9 cellular contexts compared by ENCODE assay signal in the genomic region with DNA sequence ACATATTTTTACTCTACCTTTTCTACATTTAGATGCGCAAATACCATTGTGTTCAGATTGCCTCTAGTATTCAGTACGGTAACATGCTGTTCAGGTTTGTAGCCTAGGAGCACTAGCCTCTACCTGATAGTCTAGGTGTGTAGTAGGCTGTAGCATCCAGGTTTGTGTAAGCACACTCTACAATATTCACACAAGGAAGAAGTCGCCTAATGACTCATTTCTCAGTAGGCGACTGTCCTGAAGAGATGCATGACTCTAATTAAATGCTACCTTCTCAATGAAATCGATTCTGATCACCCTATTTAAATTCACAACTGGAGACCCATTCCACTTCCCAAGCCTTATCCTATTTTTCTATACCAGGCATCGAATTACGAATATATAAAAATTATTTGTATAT. TPM values are rescaled to one million over a fixed set of nuclear protein-coding genes. Genes with fewer than 3 reads are reported as not detected.
A peak's percentile ranks its signal among the peaks of the same experiment; 100 is the strongest.
DNase-seq lines count a peak whose midpoint lies in the region; ATAC-seq, FAIRE-seq and TF ChIP-seq lines count a peak whose summit lies in the region.
"Had no signal": no experiment of that assay in that cellular context is flagged by ENCODE, and none has a peak within 500 bp of the region (broad histone marks: within the 10 kb centered on the region; RNA-seq: fewer than 3 reads in every experiment).

No MANE protein-coding gene starts in this region.

- no peaks in the 10 kb centered on the region for H3K9me1 ChIP-seq in keratinocyte (ENCODE audit: control insufficient read depth, extremely low read depth, insufficient read depth, low read length)

- H3K9me3 ChIP-seq in keratinocyte (ENCODE audit: control insufficient read depth, low read depth, low read length) (no peaks in the 10 kb centered on the region), tibial artery (no peaks in the 10 kb centered on the region)

- H3K9ac ChIP-seq in keratinocyte (ENCODE audit: control insufficient read depth, extremely low read depth, insufficient read depth, low read length): no peak overlapping the region

- H3K4me1 Mint-ChIP-seq in activated T-cell treated with anti-CD3 and anti-CD28 coated beads, Interleukin-2, amount 50 U/mL, for 4 hours (ENCODE audit: low read depth): peaks cover 25% of the 10 kb centered on the region
- peaks cover 31% of the 10 kb centered on the region for H3K4me1 Mint-ChIP-seq in activated CD8-positive, alpha-beta T cell treated with anti-CD3 and anti-CD28 coated beads, Interleukin-2, amount 10 ng/mL, durations not matched to agents 7 days and 5 days (ENCODE audit: low read depth)

- H3K9me3 Mint-ChIP-seq in activated T-cell treated with anti-CD3 and anti-CD28 coated beads, Interleukin-2, amount 50 U/mL, for 4 hours: no peaks in the 10 kb centered on the region
- H3K9me3 Mint-ChIP-seq in activated CD8-positive, alpha-beta T cell treated with anti-CD3 and anti-CD28 coated beads, Interleukin-2, amount 10 ng/mL, durations not matched to agents 7 days and 5 days (ENCODE audit: insufficient read depth): no peaks in the 10 kb centered on the region

- H3K4me1 ChIP-seq in keratinocyte (ENCODE audit: control insufficient read depth, extremely low read depth, insufficient read depth, low read length) (peaks cover 18% of the 10 kb centered on the region), tibial artery (peaks cover 0 to 34% (median 21%) of the 10 kb centered on the region in 4 donors)

- peak overlapping the region; percentile 93 for H3K4me2 ChIP-seq in keratinocyte (ENCODE audit: control insufficient read depth, extremely low read depth, insufficient read depth, low read depth, low read length)

- H3K79me2 ChIP-seq in keratinocyte (ENCODE audit: control insufficient read depth, insufficient read depth, low read length): peaks cover 34% of the 10 kb centered on the region

- H3K27ac Mint-ChIP-seq in activated CD8-positive, alpha-beta T cell treated with anti-CD3 and anti-CD28 coated beads, Interleukin-2, amount 10 ng/mL, durations not matched to agents 7 days and 5 days: peak overlapping the region; percentile 83

- no peak overlapping the region for H2AFZ ChIP-seq in keratinocyte (ENCODE audit: control insufficient read depth, low read length)

- peak overlapping the region; percentile 78 for H3K27ac ChIP-seq in keratinocyte (ENCODE audit: control insufficient read depth, insufficient read depth, low read length)
- H3K27ac ChIP-seq in tibial artery: peak overlapping the region; percentile 83 to 88

- ATAC-seq in activated T-cell treated with anti-CD3 and anti-CD28 coated beads, Interleukin-2, amount 50 U/mL, for 4 hours: no peak
- no peak for ATAC-seq in activated CD8-positive, alpha-beta T cell treated with anti-CD3 and anti-CD28 coated beads, Interleukin-2, amount 10 ng/mL, durations not matched to agents 7 days and 5 days
- ATAC-seq in GM21447 (IDR thresholded peaks at IDR 0.05; ENCODE audit: unreplicated experiment) (no peak), HG03175 (IDR thresholded peaks at IDR 0.05; ENCODE audit: unreplicated experiment) (no peak)

- POLR2A ChIA-PET in activated CD8-positive, alpha-beta T cell treated with anti-CD3 and anti-CD28 coated beads, Interleukin-2, amount 10 ng/mL, durations not matched to agents 7 days and 5 days (lab: Charles Lee): interaction anchor here (0.9 to 1.8 kb wide), 2 partner anchors 100 to 198 kb away, joined by 3 to 6 read pairs; partner anchors contain the start of gene NOL7

- CTCF ChIA-PET in activated CD8-positive, alpha-beta T cell treated with anti-CD3 and anti-CD28 coated beads, Interleukin-2, amount 10 ng/mL, durations not matched to agents 7 days and 5 days (lab: Charles Lee): interaction anchor here (1.3 to 4.8 kb wide), 2 partner anchors 17 to 197 kb away, joined by 3 to 32 read pairs; no protein-coding TSS in a partner anchor

- H3K36me3 ChIP-seq in keratinocyte (ENCODE audit: control insufficient read depth in 2 of 2, extremely low read depth in 1 of 2, insufficient read depth in 2 of 2, low read length in 2 of 2) (no peaks in the 10 kb centered on the region), tibial artery (no peaks in the 10 kb centered on the region)

- TF ChIP-seq CTCF in keratinocyte (optimal IDR thresholded peaks at IDR 0.05 in 1 of 3, IDR thresholded peaks at IDR 0.05 in 1 of 3, conservative IDR thresholded peaks at IDR 0.05 in 1 of 3; ENCODE audit: extremely low read depth in 1 of 3, insufficient read depth in 2 of 3, low read length in 3 of 3): no peak
- TF ChIP-seq CTCF in tibial artery (IDR thresholded peaks at IDR 0.05): no peak

- H3K27me3 Mint-ChIP-seq in activated T-cell treated with anti-CD3 and anti-CD28 coated beads, Interleukin-2, amount 50 U/mL, for 4 hours (ENCODE audit: low read depth): no peaks in the 10 kb centered on the region
- H3K27me3 Mint-ChIP-seq in activated CD8-positive, alpha-beta T cell treated with anti-CD3 and anti-CD28 coated beads, Interleukin-2, amount 10 ng/mL, durations not matched to agents 7 days and 5 days (ENCODE audit: low read depth): peaks cover 2% of the 10 kb centered on the region

- peaks cover 2% of the 10 kb centered on the region for H3K36me3 Mint-ChIP-seq in activated T-cell treated with anti-CD3 and anti-CD28 coated beads, Interleukin-2, amount 50 U/mL, for 4 hours (ENCODE audit: insufficient read depth)
- H3K36me3 Mint-ChIP-seq in activated CD8-positive, alpha-beta T cell treated with anti-CD3 and anti-CD28 coated beads, Interleukin-2, amount 10 ng/mL, durations not matched to agents 7 days and 5 days (ENCODE audit: low read depth): peaks cover 23% of the 10 kb centered on the region

- peak overlapping the region; percentile 89 for H3K4me3 Mint-ChIP-seq in activated T-cell treated with anti-CD3 and anti-CD28 coated beads, Interleukin-2, amount 50 U/mL, for 4 hours
- H3K4me3 Mint-ChIP-seq in activated CD8-positive, alpha-beta T cell treated with anti-CD3 and anti-CD28 coated beads, Interleukin-2, amount 10 ng/mL, durations not matched to agents 7 days and 5 days: peak overlapping the region; percentile 89

- H4K20me1 ChIP-seq in keratinocyte (ENCODE audit: control insufficient read depth, extremely low read depth, insufficient read depth, low read length): no peaks in the 10 kb centered on the region

- DNase-seq in activated T-cell treated with anti-CD3 and anti-CD28 coated beads, Interleukin-2, amount 50 U/mL, for 4 hours: no peak
- DNase-seq in activated T-cell treated with anti-CD3 and anti-CD28 coated beads, Interleukin-2, amount 50 U/mL, for 48 hours: no peak
- DNase-seq in activated CD8-positive, alpha-beta T cell treated with anti-CD3 and anti-CD28 coated beads, Interleukin-2, amount 10 ng/mL, durations not matched to agents 7 days and 5 days: no peak
- DNase-seq in keratinocyte (ENCODE audit: low read depth, low spot score) (no peak), tibial artery (no peak), GM19239 (ENCODE audit: insufficient read length, low spot score) (no peak)

- dilution Hi-C loops in keratinocyte (cut with MboI; ENCODE audit: extremely low pct_ligation_motif_present, low sequenced_read_pairs): no loop called here

- intact Hi-C loops in tibial artery (cut with DNase I; ENCODE audit: low total_unique reads): no loop called here

- no peaks in the 10 kb centered on the region for H3K27me3 ChIP-seq in keratinocyte (ENCODE audit: control insufficient read depth, extremely low read depth, insufficient read depth, low read length)
- H3K27me3 ChIP-seq in tibial artery: no peaks in the 10 kb centered on the region

- H3K4me3 ChIP-seq in keratinocyte (ENCODE audit: control insufficient read depth in 2 of 3, extremely low read depth in 1 of 3, insufficient read depth in 2 of 3, low read depth in 1 of 3, low read length in 3 of 3): peak overlapping the region; percentile 83 to 93 (median 93)
- H3K4me3 ChIP-seq in tibial artery: peak overlapping the region; percentile 72 to 78

- FAIRE-seq in keratinocyte (lab: Jason Lieb, UNC) (peak; percentile 57), GM19239 (lab: Jason Lieb, UNC) (no peak)
- FAIRE-seq: G401.6 had no signal

RNA-seq across cellular contexts. Expression of gene MCUR1, which starts 1.3 kb away (rescaled TPM):
- 10 to 100 TPM; 43.2 to 47.1 (median 44.2) TPM for total RNA-seq in activated T-cell treated with anti-CD3 and anti-CD28 coated beads, Interleukin-2, amount 50 U/mL, for 4 hours
- total RNA-seq in activated CD8-positive, alpha-beta T cell treated with anti-CD3 and anti-CD28 coated beads, Interleukin-2, amount 10 ng/mL, durations not matched to agents 7 days and 5 days: 10 to 100 TPM; 29.7 to 30.3 TPM
- 8.3 to 15.3 TPM (median 12.2 TPM) in 3 replicates for polyA plus RNA-seq in keratinocyte
- polyA plus RNA-seq in keratinocyte (2011; ENCODE audit: low read depth): 41.0 TPM
- polyA plus RNA-seq in keratinocyte (2011; cell fraction: cytosol; rRNA removed): 9.6 and 15.4 TPM in 2 replicates
- polyA plus RNA-seq in keratinocyte (2011; cell fraction: nucleus; rRNA removed): 5.6 and 6.3 TPM in 2 replicates
- 11.7 and 13.1 TPM in 2 replicates for polyA plus RNA-seq in keratinocyte (2012; ENCODE audit: low replicate concordance)
- polyA minus RNA-seq in keratinocyte: 5.1 to 9.4 TPM (median 5.8 TPM) in 3 replicates
- 9.4 TPM for polyA minus RNA-seq in keratinocyte (2011; cell fraction: cytosol; rRNA and poly(A)+ RNA removed)
- 3.4 and 4.4 TPM in 2 replicates for polyA minus RNA-seq in keratinocyte (2011; cell fraction: nucleus; rRNA and poly(A)+ RNA removed)
